Comparison of ENCODE assay signal across 8 cellular contexts in genomic region chr22:29387921-29388758, GRCh38. TPM values are rescaled to one million over a fixed set of nuclear protein-coding genes. Genes with fewer than 3 reads are reported as not detected.
DNase-seq lines count a peak whose midpoint lies in the region; ATAC-seq and TF ChIP-seq lines count a peak whose summit lies in the region.

Gene AP1B1, minus strand, starts transcription at chr22:29388570. Its CDS starts 21,327 bp downstream, at chr22:29367243.

- H4K20me1 ChIP-seq in KMS-11 (ENCODE audit: insufficient read depth): no peaks in the 10 kb centered on the region

- TSS peak; percentile 88 for BruUV-seq in Panc1 (replicated peaks; lab: Mats Ljungman, UMichigan)

- no peaks in the 10 kb centered on the region for H3K9me3 ChIP-seq in Panc1 (ENCODE audit: control insufficient read depth, insufficient read depth, low read depth, low read length)
- no peaks in the 10 kb centered on the region for H3K9me3 ChIP-seq in esophagus (ENCODE audit: control insufficient read depth in 2 of 2, insufficient read depth in 1 of 2, low read depth in 1 of 2, low read length in 1 of 2)
- no peaks in the 10 kb centered on the region for H3K9me3 ChIP-seq in mucosa of stomach (ENCODE audit: control insufficient read depth, low read length)

- ATAC-seq in GM21723 (IDR thresholded peaks at IDR 0.05; ENCODE audit: unreplicated experiment): peak; percentile 85
- ATAC-seq in Panc1: peak; percentile 98
- ATAC-seq in activated T-cell treated with anti-CD3 and anti-CD28 coated beads, Interleukin-2, amount 50 U/mL, for 4 hours: peak; percentile 98 to 99

- TF ChIP-seq CTCF in KMS-11 (conservative IDR thresholded peaks at IDR 0.05; ENCODE audit: low read depth, low read length) (no peak), Panc1 (IDR thresholded peaks at IDR 0.05) (no peak)

- POLR2A ChIA-PET in Panc1 (lab: Charles Lee): no interaction called here

- CTCF ChIA-PET in Panc1 (lab: Charles Lee): no interaction called here

- peak within 1 kb of the TSS; percentile 90 for H3K4me2 ChIP-seq in KMS-11

- in situ Hi-C loops in Panc1 (cut with HindIII; ENCODE audit: low pct_unique_long_range_greater_than_20kb, low sequenced_read_pairs): no loop called here

- H3K4me3 ChIP-seq in KMS-11 (IDR thresholded peaks at IDR 0.05; ENCODE audit: insufficient read depth, low read depth, low read length) (no peak within 1 kb of the TSS), Panc1 (ENCODE audit: low read depth in 2 of 2, low read length in 2 of 2) (peak within 1 kb of the TSS; percentile 78 to 90), esophagus (ENCODE audit: low read depth in 1 of 2, low read length in 2 of 2) (peak within 1 kb of the TSS; percentile 68 to 79), mucosa of stomach (ENCODE audit: low read length) (peak within 1 kb of the TSS; percentile 77)

- H3K27me3 ChIP-seq in KMS-11 (ENCODE audit: insufficient read depth, low read depth): no peaks in the 10 kb centered on the region
- no peaks in the 10 kb centered on the region for H3K27me3 ChIP-seq in Panc1 (ENCODE audit: control insufficient read depth, insufficient read depth, low read length)
- no peaks in the 10 kb centered on the region for H3K27me3 ChIP-seq in esophagus (ENCODE audit: control insufficient read depth in 1 of 2, insufficient read depth in 2 of 2, low read length in 2 of 2)
- H3K27me3 ChIP-seq in mucosa of stomach (ENCODE audit: control insufficient read depth, insufficient read depth, low read length): no peaks in the 10 kb centered on the region

- intact Hi-C loops in Panc1 (cut with micrococcal nuclease; ENCODE audit: unreplicated experiment): no loop called here

- peaks cover 5% of the 10 kb centered on the region for H3K36me3 Mint-ChIP-seq in activated T-cell treated with anti-CD3 and anti-CD28 coated beads, Interleukin-2, amount 50 U/mL, for 4 hours (ENCODE audit: insufficient read depth)

- H3K79me2 ChIP-seq in KMS-11 (ENCODE audit: insufficient read depth, low read depth): peaks cover 38% of the 10 kb centered on the region

- H3K4me1 Mint-ChIP-seq in activated T-cell treated with anti-CD3 and anti-CD28 coated beads, Interleukin-2, amount 50 U/mL, for 4 hours (ENCODE audit: low read depth): peaks cover 41% of the 10 kb centered on the region

- peak within 1 kb of the TSS; percentile 92 for H3K4me3 Mint-ChIP-seq in activated T-cell treated with anti-CD3 and anti-CD28 coated beads, Interleukin-2, amount 50 U/mL, for 4 hours

- H3K27ac ChIP-seq in KMS-11 (peak within 1 kb of the TSS; percentile 10), Panc1 (ENCODE audit: low read length) (peak within 1 kb of the TSS; percentile 86), esophagus (ENCODE audit: low read depth in 2 of 2, low read length in 1 of 2) (peak within 1 kb of the TSS; percentile 72 to 89)

- peak within 1 kb of the TSS; percentile 55; the same call in 1 of the 2 replicates for H3K9ac ChIP-seq in KMS-11
- peak within 1 kb of the TSS; percentile 87 for H3K9ac ChIP-seq in mucosa of stomach (ENCODE audit: low read length)

- H2AFZ ChIP-seq in KMS-11 (ENCODE audit: low read depth): peak within 1 kb of the TSS; percentile 99

- no peaks in the 10 kb centered on the region for H3K27me3 Mint-ChIP-seq in activated T-cell treated with anti-CD3 and anti-CD28 coated beads, Interleukin-2, amount 50 U/mL, for 4 hours (ENCODE audit: low read depth)

- DNase-seq in DMS153 treated with DMSO at 0.1 percent for 48 hours (lab: John Stamatoyannopoulos, UW; ENCODE audit: unreplicated experiment) (peak; percentile 65), Panc1 (ENCODE audit: low read depth, low spot score) (peak; percentile 58)
- peak; percentile 90 for DNase-seq in activated T-cell treated with anti-CD3 and anti-CD28 coated beads, Interleukin-2, amount 50 U/mL, for 4 hours
- peak; percentile 87 for DNase-seq in stimulated activated CD8-positive, alpha-beta memory T cell treated with anti-CD3 and anti-CD28 coated beads, Interleukin-7, amount 100 ng/mL, for 1 hour (ENCODE audit: low read depth in 2 of 2)

- WGBS in esophagus, 2 donors: 0 to 1% methylated on average over 67 to 68 of the region's 68 CpGs

- no peaks in the 10 kb centered on the region for H3K9me3 Mint-ChIP-seq in activated T-cell treated with anti-CD3 and anti-CD28 coated beads, Interleukin-2, amount 50 U/mL, for 4 hours

- H3K36me3 ChIP-seq in KMS-11 (ENCODE audit: insufficient read depth) (no peaks in the 10 kb centered on the region), Panc1 (ENCODE audit: control insufficient read depth, insufficient read depth, low read length) (no peaks in the 10 kb centered on the region; the same call in 1 of the 2 replicates), esophagus (ENCODE audit: control insufficient read depth in 2 of 2, insufficient read depth in 2 of 2, low read length in 1 of 2) (peaks cover 0 to 6% of the 10 kb centered on the region in 2 donors), mucosa of stomach (ENCODE audit: control insufficient read depth, insufficient read depth, low read length) (no peaks in the 10 kb centered on the region)

- peaks cover 18% of the 10 kb centered on the region for H3K4me1 ChIP-seq in KMS-11 (ENCODE audit: low read depth, poor library complexity, severe bottlenecking)
- H3K4me1 ChIP-seq in Panc1 (ENCODE audit: control insufficient read depth, insufficient read depth, low read length): peaks cover 12% of the 10 kb centered on the region
- H3K4me1 ChIP-seq in esophagus (ENCODE audit: control insufficient read depth in 2 of 2, insufficient read depth in 2 of 2, low read length in 1 of 2): peaks cover 5% of the 10 kb centered on the region in 2 donors
- peaks cover 42% of the 10 kb centered on the region for H3K4me1 ChIP-seq in mucosa of stomach (ENCODE audit: control insufficient read depth, insufficient read depth, low read length)

RNA-seq across cellular contexts. Expression of gene AP1B1, which starts in this region (rescaled TPM):
- total RNA-seq in Panc1 (2021; ENCODE audit: unreplicated experiment): 48.6 TPM
- 52.9 TPM for polyA plus RNA-seq in Panc1 (2012; ENCODE audit: insufficient read length)
- 10 to 100 TPM; 87.0 to 92.2 (median 89.8) TPM for total RNA-seq in activated T-cell treated with anti-CD3 and anti-CD28 coated beads, Interleukin-2, amount 50 U/mL, for 4 hours
- 10 to 100 TPM; 32.0 to 44.6 TPM for polyA plus RNA-seq in esophagus

Comparison
In these comparisons a context has a peak if more than half of its experiments do, and no peak if none do; other contexts are left out.
1. H3K27ac ChIP-seq: peak in every context shown above with its lines; median percentile 86 in Panc1; 80 in esophagus; 10 in KMS-11.